In genomic region chr12:131828671-131829350, GRCh38 we compare ENCODE assay signal across 8 cellular contexts. TPM values are rescaled to one million over a fixed set of nuclear protein-coding genes. Genes with fewer than 3 reads are reported as not detected.
DNase-seq lines count a peak whose midpoint lies in the region; ATAC-seq and TF ChIP-seq lines count a peak whose summit lies in the region.

No MANE protein-coding gene starts in this region.

- H3K9me3 Mint-ChIP-seq in naive B cell, result peaks cover 0 to 2% (median 0%) of the 10 kb centered on the region in 7 donors

- H3K4me3 Mint-ChIP-seq in naive B cell, result peak overlapping the region; percentile 85 to 96 (median 90)

- H3K4me1 Mint-ChIP-seq in naive B cell, result peaks cover 19 to 57% (median 47%) of the 10 kb centered on the region in 3 donors

- no peaks in the 10 kb centered on the region for H3K36me3 Mint-ChIP-seq in naive B cell

- DNase-seq in GM10266 (ENCODE audit: extremely low spot score) (peak; percentile 59), NCI-H69 (lab: John Stamatoyannopoulos, UW) (peak; percentile 44), dermis blood vessel endothelial cell (peak; percentile 46), naive B cell (peak; percentile 46), NCI-H82 (lab: John Stamatoyannopoulos, UW) (no peak)

- peak; percentile 22 to 29 for ATAC-seq in naive B cell (ENCODE audit: low read depth in 2 of 2)
- ATAC-seq in HG03378 (IDR thresholded peaks at IDR 0.05; ENCODE audit: unreplicated experiment), result no peak
- no peak for ATAC-seq in GM19467 (IDR thresholded peaks at IDR 0.05; ENCODE audit: unreplicated experiment)
- no peak for ATAC-seq in HG03097 (IDR thresholded peaks at IDR 0.05; ENCODE audit: low FRiP score, unreplicated experiment)

- peak overlapping the region in 2 of 6 donors; percentile 75 to 82 for H3K27ac Mint-ChIP-seq in naive B cell

- no peaks in the 10 kb centered on the region for H3K27me3 Mint-ChIP-seq in naive B cell

- TF ChIP-seq CTCF in GM10266 (IDR thresholded peaks at IDR 0.05; ENCODE audit: control insufficient read depth, insufficient read depth, low read depth, missing control alignments), result no peak

RNA-seq across cellular contexts. Expression of gene MMP17, which starts 0.6 kb away (rescaled TPM):
- 10.0 and 14.0 TPM in 2 replicates for total RNA-seq in dermis blood vessel endothelial cell
- 10 to 100 TPM in 3 of 6 donors, 1 to 10 TPM in 3; 6.4 to 42.8 (median 10.4) TPM for polyA plus RNA-seq in naive B cell (ENCODE audit: low read depth in 6 of 6)

Comparison
In these comparisons a context has a peak if more than half of its experiments do, and no peak if none do; other contexts are left out.
1. ATAC-seq: peak in naive B cell (2 of 2); none in HG03378 (single experiment), GM19467 (single experiment) and HG03097 (single experiment).